ENCODE assay signal across 1 cellular context in genomic region chr19:13441810-13442512, GRCh38.
A peak's percentile ranks its signal among the peaks of the same experiment; 100 is the strongest.
TF ChIP-seq lines count a peak whose summit lies in the region.

No MANE protein-coding gene starts in this region.

TF ChIP-seq in HepG2, 621 proteins besides CTCF, POLR2A, EP300 and RAD21 (continued from another document and continues in another):
- TF ChIP-seq, protein P1, sequence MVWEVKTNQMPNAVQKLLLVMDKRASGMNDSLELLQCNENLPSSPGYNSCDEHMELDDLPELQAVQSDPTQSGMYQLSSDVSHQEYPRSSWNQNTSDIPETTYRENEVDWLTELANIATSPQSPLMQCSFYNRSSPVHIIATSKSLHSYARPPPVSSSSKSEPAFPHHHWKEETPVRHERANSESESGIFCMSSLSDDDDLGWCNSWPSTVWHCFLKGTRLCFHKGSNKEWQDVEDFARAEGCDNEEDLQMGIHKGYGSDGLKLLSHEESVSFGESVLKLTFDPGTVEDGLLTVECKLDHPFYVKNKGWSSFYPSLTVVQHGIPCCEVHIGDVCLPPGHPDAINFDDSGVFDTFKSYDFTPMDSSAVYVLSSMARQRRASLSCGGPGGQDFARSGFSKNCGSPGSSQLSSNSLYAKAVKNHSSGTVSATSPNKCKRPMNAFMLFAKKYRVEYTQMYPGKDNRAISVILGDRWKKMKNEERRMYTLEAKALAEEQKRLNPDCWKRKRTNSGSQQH (CRISPR knock-in tag; IDR thresholded peaks at IDR 0.05; ENCODE audit: low read depth): peak; percentile 77; the same call in 1 of the 2 replicates
- TF ChIP-seq, protein P2, sequence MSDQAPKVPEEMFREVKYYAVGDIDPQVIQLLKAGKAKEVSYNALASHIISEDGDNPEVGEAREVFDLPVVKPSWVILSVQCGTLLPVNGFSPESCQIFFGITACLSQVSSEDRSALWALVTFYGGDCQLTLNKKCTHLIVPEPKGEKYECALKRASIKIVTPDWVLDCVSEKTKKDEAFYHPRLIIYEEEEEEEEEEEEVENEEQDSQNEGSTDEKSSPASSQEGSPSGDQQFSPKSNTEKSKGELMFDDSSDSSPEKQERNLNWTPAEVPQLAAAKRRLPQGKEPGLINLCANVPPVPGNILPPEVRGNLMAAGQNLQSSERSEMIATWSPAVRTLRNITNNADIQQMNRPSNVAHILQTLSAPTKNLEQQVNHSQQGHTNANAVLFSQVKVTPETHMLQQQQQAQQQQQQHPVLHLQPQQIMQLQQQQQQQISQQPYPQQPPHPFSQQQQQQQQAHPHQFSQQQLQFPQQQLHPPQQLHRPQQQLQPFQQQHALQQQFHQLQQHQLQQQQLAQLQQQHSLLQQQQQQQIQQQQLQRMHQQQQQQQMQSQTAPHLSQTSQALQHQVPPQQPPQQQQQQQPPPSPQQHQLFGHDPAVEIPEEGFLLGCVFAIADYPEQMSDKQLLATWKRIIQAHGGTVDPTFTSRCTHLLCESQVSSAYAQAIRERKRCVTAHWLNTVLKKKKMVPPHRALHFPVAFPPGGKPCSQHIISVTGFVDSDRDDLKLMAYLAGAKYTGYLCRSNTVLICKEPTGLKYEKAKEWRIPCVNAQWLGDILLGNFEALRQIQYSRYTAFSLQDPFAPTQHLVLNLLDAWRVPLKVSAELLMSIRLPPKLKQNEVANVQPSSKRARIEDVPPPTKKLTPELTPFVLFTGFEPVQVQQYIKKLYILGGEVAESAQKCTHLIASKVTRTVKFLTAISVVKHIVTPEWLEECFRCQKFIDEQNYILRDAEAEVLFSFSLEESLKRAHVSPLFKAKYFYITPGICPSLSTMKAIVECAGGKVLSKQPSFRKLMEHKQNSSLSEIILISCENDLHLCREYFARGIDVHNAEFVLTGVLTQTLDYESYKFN (CRISPR knock-in tag; conservative IDR thresholded peaks at IDR 0.05): no peak
- no peak for TF ChIP-seq MZF1 (CRISPR knock-in tag; IDR thresholded peaks at IDR 0.05; ENCODE audit: borderline replicate concordance)
- no peak for TF ChIP-seq HDAC6 (IDR thresholded peaks at IDR 0.05; ENCODE audit: low read depth, low read length)
- no peak for TF ChIP-seq ZNF850 (CRISPR knock-in tag; conservative IDR thresholded peaks at IDR 0.05)
- TF ChIP-seq, protein P3, sequence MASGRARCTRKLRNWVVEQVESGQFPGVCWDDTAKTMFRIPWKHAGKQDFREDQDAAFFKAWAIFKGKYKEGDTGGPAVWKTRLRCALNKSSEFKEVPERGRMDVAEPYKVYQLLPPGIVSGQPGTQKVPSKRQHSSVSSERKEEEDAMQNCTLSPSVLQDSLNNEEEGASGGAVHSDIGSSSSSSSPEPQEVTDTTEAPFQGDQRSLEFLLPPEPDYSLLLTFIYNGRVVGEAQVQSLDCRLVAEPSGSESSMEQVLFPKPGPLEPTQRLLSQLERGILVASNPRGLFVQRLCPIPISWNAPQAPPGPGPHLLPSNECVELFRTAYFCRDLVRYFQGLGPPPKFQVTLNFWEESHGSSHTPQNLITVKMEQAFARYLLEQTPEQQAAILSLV (CRISPR knock-in tag; IDR thresholded peaks at IDR 0.05; ENCODE audit: borderline replicate concordance): no peak
- no peak for TF ChIP-seq JARID2 (CRISPR knock-in tag; IDR thresholded peaks at IDR 0.05; ENCODE audit: insufficient replicate concordance)
- TF ChIP-seq ZEB1 (IDR thresholded peaks at IDR 0.05; ENCODE audit: insufficient replicate concordance, low read depth): no peak
- TF ChIP-seq TOE1 (CRISPR knock-in tag; IDR thresholded peaks at IDR 0.05): no peak; the same call in 1 of the 2 replicates
- no peak for TF ChIP-seq ZIK1 (CRISPR knock-in tag; IDR thresholded peaks at IDR 0.05; ENCODE audit: borderline replicate concordance, low read depth)
- no peak for TF ChIP-seq CHCHD3 (CRISPR knock-in tag; IDR thresholded peaks at IDR 0.05)
- peak; percentile 92 for TF ChIP-seq ZSCAN9 (CRISPR knock-in tag; IDR thresholded peaks at IDR 0.05; ENCODE audit: borderline replicate concordance)
- no peak for TF ChIP-seq PAX8 (CRISPR knock-in tag; IDR thresholded peaks at IDR 0.05; ENCODE audit: borderline replicate concordance)
- TF ChIP-seq NFIB (CRISPR knock-in tag; IDR thresholded peaks at IDR 0.05; ENCODE audit: borderline replicate concordance): no peak
- TF ChIP-seq SP140L (CRISPR knock-in tag; IDR thresholded peaks at IDR 0.05; ENCODE audit: borderline replicate concordance): no peak
- TF ChIP-seq ZNF382 (CRISPR knock-in tag; IDR thresholded peaks at IDR 0.05; ENCODE audit: borderline replicate concordance): no peak
- TF ChIP-seq, protein P4, sequence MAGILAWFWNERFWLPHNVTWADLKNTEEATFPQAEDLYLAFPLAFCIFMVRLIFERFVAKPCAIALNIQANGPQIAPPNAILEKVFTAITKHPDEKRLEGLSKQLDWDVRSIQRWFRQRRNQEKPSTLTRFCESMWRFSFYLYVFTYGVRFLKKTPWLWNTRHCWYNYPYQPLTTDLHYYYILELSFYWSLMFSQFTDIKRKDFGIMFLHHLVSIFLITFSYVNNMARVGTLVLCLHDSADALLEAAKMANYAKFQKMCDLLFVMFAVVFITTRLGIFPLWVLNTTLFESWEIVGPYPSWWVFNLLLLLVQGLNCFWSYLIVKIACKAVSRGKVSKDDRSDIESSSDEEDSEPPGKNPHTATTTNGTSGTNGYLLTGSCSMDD (CRISPR knock-in tag; IDR thresholded peaks at IDR 0.05): no peak
- TF ChIP-seq ZNF547 (CRISPR knock-in tag; IDR thresholded peaks at IDR 0.05): no peak
- TF ChIP-seq CBX5 (CRISPR knock-in tag; IDR thresholded peaks at IDR 0.05; ENCODE audit: borderline replicate concordance): no peak
- no peak for TF ChIP-seq RAD51 (IDR thresholded peaks at IDR 0.05; ENCODE audit: borderline replicate concordance)
- no peak for TF ChIP-seq ONECUT2 (CRISPR knock-in tag; IDR thresholded peaks at IDR 0.05)
- TF ChIP-seq YEATS4 (CRISPR knock-in tag; IDR thresholded peaks at IDR 0.05; ENCODE audit: borderline replicate concordance): no peak
- peak; percentile 32; the same call in 1 of the 2 replicates for TF ChIP-seq ETV5 (CRISPR knock-in tag; IDR thresholded peaks at IDR 0.05; ENCODE audit: borderline replicate concordance)
- TF ChIP-seq REST (IDR thresholded peaks at IDR 0.05; ENCODE audit: borderline replicate concordance in 1 of 2, low read depth in 1 of 2, low read length in 2 of 2): peak; percentile 91 to 98
- TF ChIP-seq ATF1 (CRISPR knock-in tag; IDR thresholded peaks at IDR 0.05): no peak
- TF ChIP-seq ATF3 (CRISPR knock-in tag; IDR thresholded peaks at IDR 0.05): peak; percentile 70
- no peak for TF ChIP-seq KLF13 (CRISPR knock-in tag; IDR thresholded peaks at IDR 0.05)
- TF ChIP-seq HIVEP1 (CRISPR knock-in tag; IDR thresholded peaks at IDR 0.05): no peak
- no peak for TF ChIP-seq NCOA5 (CRISPR knock-in tag; IDR thresholded peaks at IDR 0.05)
- TF ChIP-seq, protein P5, sequence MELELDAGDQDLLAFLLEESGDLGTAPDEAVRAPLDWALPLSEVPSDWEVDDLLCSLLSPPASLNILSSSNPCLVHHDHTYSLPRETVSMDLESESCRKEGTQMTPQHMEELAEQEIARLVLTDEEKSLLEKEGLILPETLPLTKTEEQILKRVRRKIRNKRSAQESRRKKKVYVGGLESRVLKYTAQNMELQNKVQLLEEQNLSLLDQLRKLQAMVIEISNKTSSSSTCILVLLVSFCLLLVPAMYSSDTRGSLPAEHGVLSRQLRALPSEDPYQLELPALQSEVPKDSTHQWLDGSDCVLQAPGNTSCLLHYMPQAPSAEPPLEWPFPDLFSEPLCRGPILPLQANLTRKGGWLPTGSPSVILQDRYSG (CRISPR knock-in tag; IDR thresholded peaks at IDR 0.05): no peak
- TF ChIP-seq ZNF263 (CRISPR knock-in tag; IDR thresholded peaks at IDR 0.05): 0 out of 2 replicates have a peak, but pooled peaks have one; percentile 34
- no peak for TF ChIP-seq EZH2 (conservative IDR thresholded peaks at IDR 0.05; ENCODE audit: low read depth, low read length)
- TF ChIP-seq, protein P6, sequence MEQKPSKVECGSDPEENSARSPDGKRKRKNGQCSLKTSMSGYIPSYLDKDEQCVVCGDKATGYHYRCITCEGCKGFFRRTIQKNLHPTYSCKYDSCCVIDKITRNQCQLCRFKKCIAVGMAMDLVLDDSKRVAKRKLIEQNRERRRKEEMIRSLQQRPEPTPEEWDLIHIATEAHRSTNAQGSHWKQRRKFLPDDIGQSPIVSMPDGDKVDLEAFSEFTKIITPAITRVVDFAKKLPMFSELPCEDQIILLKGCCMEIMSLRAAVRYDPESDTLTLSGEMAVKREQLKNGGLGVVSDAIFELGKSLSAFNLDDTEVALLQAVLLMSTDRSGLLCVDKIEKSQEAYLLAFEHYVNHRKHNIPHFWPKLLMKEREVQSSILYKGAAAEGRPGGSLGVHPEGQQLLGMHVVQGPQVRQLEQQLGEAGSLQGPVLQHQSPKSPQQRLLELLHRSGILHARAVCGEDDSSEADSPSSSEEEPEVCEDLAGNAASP (CRISPR knock-in tag; IDR thresholded peaks at IDR 0.05; ENCODE audit: borderline replicate concordance): 0 out of 2 replicates have a peak, but pooled peaks have one; percentile 54
- TF ChIP-seq ZNF3 (CRISPR knock-in tag; IDR thresholded peaks at IDR 0.05): no peak
- no peak for TF ChIP-seq ZNF296 (CRISPR knock-in tag; conservative IDR thresholded peaks at IDR 0.05)
- TF ChIP-seq SIN3B (IDR thresholded peaks at IDR 0.05; ENCODE audit: low read length): no peak
- TF ChIP-seq TRIM22 (IDR thresholded peaks at IDR 0.05): no peak
- TF ChIP-seq ZNF563 (CRISPR knock-in tag; IDR thresholded peaks at IDR 0.05): no peak; the same call in 1 of the 2 replicates
- no peak for TF ChIP-seq HCFC1 (IDR thresholded peaks at IDR 0.05; ENCODE audit: low read depth, low read length)
- TF ChIP-seq ZMYM2 (CRISPR knock-in tag; IDR thresholded peaks at IDR 0.05): no peak
- 0 out of 2 replicates have a peak, but pooled peaks have one; percentile 56 for TF ChIP-seq KDM4B (CRISPR knock-in tag; IDR thresholded peaks at IDR 0.05)
- TF ChIP-seq FIP1L1 (IDR thresholded peaks at IDR 0.05; ENCODE audit: borderline replicate concordance, insufficient read depth, low read depth, low read length): no peak
- TF ChIP-seq ZNF124 (CRISPR knock-in tag; IDR thresholded peaks at IDR 0.05): peak; percentile 64; the same call in 1 of the 2 replicates
- no peak for TF ChIP-seq SOX13 (IDR thresholded peaks at IDR 0.05)
- TF ChIP-seq SOX13 (CRISPR knock-in tag; conservative IDR thresholded peaks at IDR 0.05 in 1 of 2, IDR thresholded peaks at IDR 0.05 in 1 of 2): peak in 1 of 2 experiments; percentile 38; a peak in 2 of 4 replicates
- TF ChIP-seq HDAC2 (CRISPR knock-in tag; IDR thresholded peaks at IDR 0.05): no peak; the same call in 1 of the 2 replicates
- no peak for TF ChIP-seq ZNF737 (CRISPR knock-in tag; IDR thresholded peaks at IDR 0.05; ENCODE audit: borderline replicate concordance)
- no peak for TF ChIP-seq SMYD3 (CRISPR knock-in tag; IDR thresholded peaks at IDR 0.05)
- TF ChIP-seq NRL (CRISPR knock-in tag; IDR thresholded peaks at IDR 0.05; ENCODE audit: borderline replicate concordance): no peak
- no peak for TF ChIP-seq THAP7 (CRISPR knock-in tag; IDR thresholded peaks at IDR 0.05)
- TF ChIP-seq ETV6 (CRISPR knock-in tag; conservative IDR thresholded peaks at IDR 0.05): 0 out of 2 replicates have a peak, but pooled peaks have one; percentile 74
- TF ChIP-seq KAT2B (IDR thresholded peaks at IDR 0.05; ENCODE audit: borderline replicate concordance, low read depth, low read length): no peak
- peak; percentile 84; the same call in 1 of the 2 replicates for TF ChIP-seq SRY (CRISPR knock-in tag; IDR thresholded peaks at IDR 0.05)
- no peak for TF ChIP-seq POGZ (CRISPR knock-in tag; IDR thresholded peaks at IDR 0.05)
